ENCODE assay signal across 8 cellular contexts in the genomic region with DNA sequence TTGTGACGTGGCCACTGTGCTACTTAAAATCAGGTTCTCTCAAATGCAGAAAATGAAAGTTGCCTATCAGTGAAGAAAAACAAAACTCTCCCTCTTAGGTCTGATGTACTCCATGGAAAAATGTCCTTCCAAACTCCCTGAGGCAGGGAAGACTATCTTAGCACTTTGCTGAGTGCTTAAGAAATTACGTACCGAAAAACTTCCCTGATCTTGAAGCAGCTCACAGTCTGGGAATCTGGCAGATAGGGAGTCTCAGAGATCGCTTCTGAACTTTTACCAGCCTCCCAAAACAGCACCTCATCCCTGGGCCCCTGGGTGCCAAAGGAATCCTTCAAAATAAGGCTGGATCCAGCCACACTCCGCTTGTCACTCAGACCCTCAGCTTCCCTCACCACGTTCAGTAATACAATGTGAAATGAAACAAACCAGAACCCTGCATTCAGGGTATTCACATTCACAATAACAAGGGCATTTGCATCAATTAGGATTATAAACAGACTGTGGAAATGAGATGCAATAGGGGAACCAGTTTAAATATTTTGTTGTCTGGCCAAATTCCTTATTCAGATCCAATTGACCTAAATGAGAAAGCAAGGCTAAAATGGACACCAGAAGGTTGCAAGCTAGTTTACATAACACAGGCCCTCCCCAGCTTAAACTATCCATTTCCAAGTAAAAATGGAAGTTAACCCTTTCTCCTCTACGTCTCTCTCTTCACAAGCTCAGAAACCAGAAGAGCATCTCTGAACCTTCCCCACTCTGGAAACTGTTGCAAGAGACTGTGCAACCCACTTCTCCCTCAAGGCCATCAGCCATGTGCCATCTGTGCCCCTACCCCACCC. TPM values are rescaled to one million over a fixed set of nuclear protein-coding genes. Genes with fewer than 3 reads are reported as not detected.
A peak's percentile ranks its signal among the peaks of the same experiment; 100 is the strongest.
DNase-seq lines count a peak whose midpoint lies in the region; ATAC-seq, FAIRE-seq and TF ChIP-seq lines count a peak whose summit lies in the region.

No MANE protein-coding gene starts in this region.

- H3K9me3 ChIP-seq in IMR-90 (ENCODE audit: control insufficient read depth, insufficient read depth, low read length) (peaks cover 6% of the 10 kb centered on the region), ovary (no peaks in the 10 kb centered on the region)

- peak overlapping the region; percentile 98 for H3K4me2 ChIP-seq in IMR-90 (ENCODE audit: low read depth, low read length)

- H3K56ac ChIP-seq in IMR-90 (ENCODE audit: extremely low read depth, insufficient read depth, low read length) = peak overlapping the region; percentile 69

- no peaks in the 10 kb centered on the region; the same call in none of the 2 replicates for H3K9me1 ChIP-seq in IMR-90 (ENCODE audit: insufficient read depth, low read length)

- H3K4me3 ChIP-seq in IMR-90 (ENCODE audit: insufficient read depth, low read depth, low read length) = peak overlapping the region; percentile 37
- peak overlapping the region; percentile 26 for H3K4me3 ChIP-seq in epithelial cell of proximal tubule (ENCODE audit: low read depth, low read length)
- peak overlapping the region; percentile 25 for H3K4me3 ChIP-seq in ovary

- H3K27me3 ChIP-seq in IMR-90 (ENCODE audit: control insufficient read depth, insufficient read depth, low read length) (no peaks in the 10 kb centered on the region), ovary (no peaks in the 10 kb centered on the region)

- DNase-seq in GM18507 (ENCODE audit: extremely low spot score, insufficient read length, low read depth) (no peak), IMR-90 (peak; percentile 55), epithelial cell of proximal tubule (ENCODE audit: low read depth) (no peak), ovary (no peak), cortex of kidney (lab: John Stamatoyannopoulos, UW) (no peak), glomerular visceral epithelial cell (ENCODE audit: extremely low spot score) (no peak), T1000 (lab: John Stamatoyannopoulos, UW) (no peak)

- H2BK5ac ChIP-seq in IMR-90 (ENCODE audit: low read depth, low read length, poor library complexity, severe bottlenecking) = peak overlapping the region; percentile 28

- intact Hi-C loops in IMR-90 (cut with micrococcal nuclease) = loop anchor here (5.0 kb wide), 1 partner anchor 33 kb away; no protein-coding TSS in a partner anchor
- intact Hi-C loops in ovary (cut with DNase I) = no loop called here

- peak; percentile 26 for FAIRE-seq in GM18507 (lab: Jason Lieb, UNC)

- CTCF ChIA-PET in IMR-90 (lab: Yijun Ruan, JAX) = interaction anchor here (0.6 to 1.5 kb wide), 2 partner anchors 9 to 23 kb away, joined by 3 to 4 read pairs; no protein-coding TSS in a partner anchor

- TF ChIP-seq CTCF in IMR-90 (conservative IDR thresholded peaks at IDR 0.05; ENCODE audit: low read depth, low read length) (no peak), epithelial cell of proximal tubule (conservative IDR thresholded peaks at IDR 0.05; ENCODE audit: low read depth, low read length) (no peak), ovary (IDR thresholded peaks at IDR 0.05) (no peak)

- no peak overlapping the region for H2AK9ac ChIP-seq in IMR-90 (replicated peaks; ENCODE audit: low read depth, low read length, poor library complexity)

- peak overlapping the region; percentile 87 for H3K4ac ChIP-seq in IMR-90 (ENCODE audit: low read depth, low read length)

- ATAC-seq in IMR-90 (ENCODE audit: low read depth) (peak; percentile 64), GM18505 (IDR thresholded peaks at IDR 0.05; ENCODE audit: unreplicated experiment) (no peak)

- dilution Hi-C loops in IMR-90 (cut with HindIII; ENCODE audit: low sequenced_read_pairs, unreplicated experiment) = no loop called here

- peak overlapping the region; percentile 13; the same call in 1 of the 3 replicates for H2BK15ac ChIP-seq in IMR-90 (ENCODE audit: low read depth, low read length)

- POLR2A ChIA-PET in IMR-90 (lab: Charles Lee; ENCODE audit: unreplicated experiment) = interaction anchor here (0.5 kb wide), 1 partner anchor 11 kb away, joined by 4 read pairs; no protein-coding TSS in a partner anchor

- H4K91ac ChIP-seq in IMR-90 (ENCODE audit: insufficient read depth, low read depth, low read length) = peak overlapping the region; percentile 74

- H3K9ac ChIP-seq in IMR-90 (ENCODE audit: low read depth, low read length) = peak overlapping the region; percentile 87

- H2BK120ac ChIP-seq in IMR-90 (ENCODE audit: low read depth, low read length) = peak overlapping the region; percentile 88

- peak overlapping the region; percentile 90 for H3K14ac ChIP-seq in IMR-90 (replicated peaks; ENCODE audit: low read depth, low read length)

- TF ChIP-seq RAD21 in IMR-90 (IDR thresholded peaks at IDR 0.05; ENCODE audit: low read length) = no peak

- TF ChIP-seq POLR2A in IMR-90 (IDR thresholded peaks at IDR 0.05; ENCODE audit: low read depth, low read length) (no peak), ovary (IDR thresholded peaks at IDR 0.05) (no peak), GM18505 (IDR thresholded peaks at IDR 0.05; ENCODE audit: borderline replicate concordance, extremely low read depth, insufficient read depth, insufficient read length) (no peak)

- H2AFZ ChIP-seq in IMR-90 (replicated peaks; ENCODE audit: low read length, poor library complexity) = peak overlapping the region; percentile 86

- H3K27ac ChIP-seq in IMR-90 (ENCODE audit: insufficient read depth, low read length) (peak overlapping the region; percentile 96), ovary (peak overlapping the region; percentile 24 to 73)

- H3K4me1 ChIP-seq in IMR-90 (ENCODE audit: control insufficient read depth, insufficient read depth, low read length) (peaks cover 8% of the 10 kb centered on the region), ovary (ENCODE audit: insufficient read depth) (peaks cover 9% of the 10 kb centered on the region)

- H3K23ac ChIP-seq in IMR-90 (ENCODE audit: low read depth, low read length) = peak overlapping the region; percentile 62; the same call in 1 of the 2 replicates

- H3K36me3 ChIP-seq in IMR-90 (ENCODE audit: control insufficient read depth, insufficient read depth, low read length) = no peaks in the 10 kb centered on the region
- no peaks in the 10 kb centered on the region for H3K36me3 ChIP-seq in ovary

- no peak for TF ChIP-seq EP300 in ovary (IDR thresholded peaks at IDR 0.05)

- in situ Hi-C loops in IMR-90 (cut with MboI; ENCODE audit: low sequenced_read_pairs) = no loop called here

- no TSS peak for BruUV-seq in IMR-90 (replicated peaks; lab: Mats Ljungman, UMichigan)

- H4K20me1 ChIP-seq in IMR-90 (ENCODE audit: insufficient read depth, low read length) = no peaks in the 10 kb centered on the region

- WGBS in IMR-90 (ENCODE audit: extremely low coverage in 2 of 2, insufficient read length in 1 of 2), 2 experiments = no CpG with 5 or more reads among the region's 7 CpGs
- 6 to 7% (median 7%) methylated on average over 7 of the region's 7 CpGs for WGBS in ovary, 3 donors

- peak overlapping the region; percentile 91 for H3K18ac ChIP-seq in IMR-90 (ENCODE audit: low read depth, low read length)

- peak overlapping the region; percentile 77 for H2AK5ac ChIP-seq in IMR-90 (ENCODE audit: low read depth, low read length)

- H4K8ac ChIP-seq in IMR-90 (ENCODE audit: low read depth in 2 of 2, low read length in 2 of 2) = peak overlapping the region; percentile 58 to 75

- H3K79me1 ChIP-seq in IMR-90 (ENCODE audit: low read depth in 1 of 2, low read length in 2 of 2) = peaks cover 9 to 14% of the 10 kb centered on the region in 2 experiments

- peak overlapping the region; percentile 71 for H4K5ac ChIP-seq in IMR-90 (ENCODE audit: low read depth, low read length)

- H2BK20ac ChIP-seq in IMR-90 (ENCODE audit: low read depth, low read length) = peak overlapping the region; percentile 76

TF ChIP-seq in IMR-90, 13 proteins besides CTCF, POLR2A, EP300 and RAD21:
- TF ChIP-seq MXI1 (IDR thresholded peaks at IDR 0.05; ENCODE audit: borderline replicate concordance, low read depth, low read length) = no peak
- TF ChIP-seq, protein P1, sequence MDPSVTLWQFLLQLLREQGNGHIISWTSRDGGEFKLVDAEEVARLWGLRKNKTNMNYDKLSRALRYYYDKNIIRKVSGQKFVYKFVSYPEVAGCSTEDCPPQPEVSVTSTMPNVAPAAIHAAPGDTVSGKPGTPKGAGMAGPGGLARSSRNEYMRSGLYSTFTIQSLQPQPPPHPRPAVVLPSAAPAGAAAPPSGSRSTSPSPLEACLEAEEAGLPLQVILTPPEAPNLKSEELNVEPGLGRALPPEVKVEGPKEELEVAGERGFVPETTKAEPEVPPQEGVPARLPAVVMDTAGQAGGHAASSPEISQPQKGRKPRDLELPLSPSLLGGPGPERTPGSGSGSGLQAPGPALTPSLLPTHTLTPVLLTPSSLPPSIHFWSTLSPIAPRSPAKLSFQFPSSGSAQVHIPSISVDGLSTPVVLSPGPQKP (IDR thresholded peaks at IDR 0.05; ENCODE audit: borderline replicate concordance, low read depth, low read length) = no peak

RNA-seq across cellular contexts. Expression of a gene that starts 20.9 kb away (rescaled TPM):
- 7.2 and 9.5 TPM in 2 replicates for total RNA-seq in IMR-90 (2012; rRNA removed)
- 8.0 and 10.1 TPM in 2 replicates for polyA plus RNA-seq in IMR-90 (2012; rRNA removed)
- polyA plus RNA-seq in IMR-90 (2012; cell fraction: cytosol; rRNA removed) = 2.9 and 5.3 TPM in 2 replicates
- 8.0 and 8.7 TPM in 2 replicates for polyA plus RNA-seq in IMR-90 (2012; cell fraction: nucleus; rRNA removed; ENCODE audit: low replicate concordance)
- 17.5 and 33.6 TPM in 2 replicates for total RNA-seq in epithelial cell of proximal tubule
- total RNA-seq in ovary = 10 to 100 TPM in 5 of 7 donors, 1 to 10 TPM in 2; 8.6 to 36.6 (median 11.4) TPM
- polyA plus RNA-seq in ovary = 1 to 10 TPM; 2.5 to 8.5 TPM

RNA-seq across cellular contexts. Expression of a gene that starts 21.4 kb away (rescaled TPM):
- total RNA-seq in IMR-90 (2012; rRNA removed) (0.18 and 0.56 TPM in 2 replicates), epithelial cell of proximal tubule (0.29 and 3.2 TPM in 2 replicates), ovary (1 to 10 TPM in 4 of 7 donors, under 1 TPM in 3; 0.36 to 1.6 (median 1.1) TPM)
- polyA plus RNA-seq in IMR-90 (2012; rRNA removed) (0.07 and 0.26 TPM in 2 replicates), ovary (1 to 10 TPM in 1 of 2 donors, under 1 TPM in 1; 0.28 to 1.1 TPM)
- polyA plus RNA-seq in IMR-90 (2012; cell fraction: cytosol; rRNA removed) = 0.03 and 0.12 TPM in 2 replicates
- polyA plus RNA-seq in IMR-90 (2012; cell fraction: nucleus; rRNA removed; ENCODE audit: low replicate concordance) = 0.11 and 0.40 TPM in 2 replicates
